In the genomic region with DNA sequence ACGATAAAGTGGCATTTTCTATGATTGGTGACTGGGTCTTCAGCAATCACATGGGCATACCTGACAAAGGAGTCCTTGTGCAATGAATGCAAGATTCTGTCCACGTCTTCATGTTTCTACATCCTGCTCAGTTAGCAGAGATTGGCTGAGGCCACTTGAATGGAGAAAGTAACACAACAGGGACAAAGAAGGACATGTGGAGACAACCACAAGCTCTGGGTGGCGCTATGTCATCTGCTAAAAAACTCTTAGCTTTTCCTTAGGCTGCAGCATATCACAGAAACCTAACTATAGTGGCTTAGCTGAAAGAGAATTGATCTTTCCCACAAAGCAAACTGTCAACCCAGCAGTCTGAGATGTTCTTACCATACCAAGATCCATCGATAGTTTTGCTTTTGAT, we compare ENCODE assay signal across 11 cellular contexts.
DNase-seq lines count a peak whose midpoint lies in the region; ATAC-seq and TF ChIP-seq lines count a peak whose summit lies in the region.
"Had no signal": no experiment of that assay in that cellular context is flagged by ENCODE, and none has a peak within 500 bp of the region (broad histone marks: within the 10 kb centered on the region; RNA-seq: fewer than 3 reads in every experiment).

No MANE protein-coding gene starts in this region.

- H2AFZ ChIP-seq in OCI-LY1 (ENCODE audit: low read length), result no peak overlapping the region

- peak; percentile 10 for DNase-seq in activated CD4-positive, alpha-beta T cell treated with anti-CD3 and anti-CD28 coated beads for 48 hours
- DNase-seq in activated CD4-positive, alpha-beta T cell treated with anti-CD3 and anti-CD28 coated beads, Interleukin-2, amount 10 ng/mL, durations not matched to agents 24 days and 14 days, result no peak
- peak; percentile 41 for DNase-seq in fibroblast of peridontal ligament (ENCODE audit: extremely low read depth)
- peak; percentile 85 for DNase-seq in superior temporal gyrus (ENCODE audit: extremely low spot score)
- DNase-seq: activated effector memory CD4-positive, alpha-beta T cell treated with anti-CD3 and anti-CD28 coated beads, Interleukin-2, amount 50 U/mL, for 16 hours; right lobe of liver had no signal

- no peak overlapping the region for H3K4me2 ChIP-seq in OCI-LY1 (ENCODE audit: low read length)

- H3K9ac ChIP-seq in OCI-LY1 (ENCODE audit: low read length), result no peak overlapping the region

- no peaks in the 10 kb centered on the region for H3F3A ChIP-seq in OCI-LY1 (ENCODE audit: insufficient read depth, low read length)

- no peaks in the 10 kb centered on the region for H3K79me2 ChIP-seq in OCI-LY1 (ENCODE audit: insufficient read depth, low read length)

- H3K27me3 ChIP-seq in OCI-LY1 (ENCODE audit: insufficient read depth, low read length), result no peaks in the 10 kb centered on the region
- H3K27me3 ChIP-seq: right lobe of liver had no signal

- H3K9me3 Mint-ChIP-seq in activated CD4-positive, alpha-beta T cell treated with anti-CD3 and anti-CD28 coated beads, Interleukin-2, amount 10 ng/mL, durations not matched to agents 24 days and 14 days, result no peaks in the 10 kb centered on the region

- no peaks in the 10 kb centered on the region for H3K9me3 ChIP-seq in OCI-LY1 (ENCODE audit: low read length)
- H3K9me3 ChIP-seq: right lobe of liver had no signal

- no peaks in the 10 kb centered on the region for H3K36me3 Mint-ChIP-seq in activated CD4-positive, alpha-beta T cell treated with anti-CD3 and anti-CD28 coated beads, Interleukin-2, amount 10 ng/mL, durations not matched to agents 24 days and 14 days (ENCODE audit: low read depth)

- no peak overlapping the region for H3K27ac Mint-ChIP-seq in activated CD4-positive, alpha-beta T cell treated with anti-CD3 and anti-CD28 coated beads, Interleukin-2, amount 10 ng/mL, durations not matched to agents 24 days and 14 days
- H3K27ac Mint-ChIP-seq: B cell had no signal

- no peak overlapping the region for H3K4me3 Mint-ChIP-seq in activated CD4-positive, alpha-beta T cell treated with anti-CD3 and anti-CD28 coated beads, Interleukin-2, amount 10 ng/mL, durations not matched to agents 24 days and 14 days
- H3K4me3 Mint-ChIP-seq: B cell had no signal

- H4K20me1 ChIP-seq in OCI-LY1 (ENCODE audit: insufficient read depth, low read length), result no peaks in the 10 kb centered on the region

- H3K4me1 Mint-ChIP-seq in activated CD4-positive, alpha-beta T cell treated with anti-CD3 and anti-CD28 coated beads, Interleukin-2, amount 10 ng/mL, durations not matched to agents 24 days and 14 days, result no peaks in the 10 kb centered on the region
- H3K4me1 Mint-ChIP-seq: B cell had no signal

- TF ChIP-seq CTCF in OCI-LY1 (IDR thresholded peaks at IDR 0.05; ENCODE audit: low read length), result peak; percentile 26; the same call in 1 of the 2 replicates

- H3K27ac ChIP-seq in OCI-LY1 (ENCODE audit: low read depth, low read length, poor library complexity, severe bottlenecking), result no peak overlapping the region
- H3K27ac ChIP-seq: right lobe of liver had no signal

- no peaks in the 10 kb centered on the region for H3K27me3 Mint-ChIP-seq in activated CD4-positive, alpha-beta T cell treated with anti-CD3 and anti-CD28 coated beads, Interleukin-2, amount 10 ng/mL, durations not matched to agents 24 days and 14 days
- H3K27me3 Mint-ChIP-seq: B cell had no signal

- no peak for ATAC-seq in HG02885 (IDR thresholded peaks at IDR 0.05; ENCODE audit: poor library complexity, unreplicated experiment)
- no peak for ATAC-seq in HG03354 (IDR thresholded peaks at IDR 0.05; ENCODE audit: poor library complexity, severe bottlenecking, unreplicated experiment)
- ATAC-seq in HG03135 (IDR thresholded peaks at IDR 0.05; ENCODE audit: unreplicated experiment), result no peak

- H3K9me2 ChIP-seq in OCI-LY1 (ENCODE audit: low read depth, low read length), result no peaks in the 10 kb centered on the region

- no peak overlapping the region for H3K4me3 ChIP-seq in OCI-LY1 (ENCODE audit: low read depth, low read length, poor library complexity, severe bottlenecking)
- H3K4me3 ChIP-seq: right lobe of liver had no signal

- H3K36me3 ChIP-seq in OCI-LY1 (ENCODE audit: insufficient read depth, low read length), result no peaks in the 10 kb centered on the region
- H3K36me3 ChIP-seq: right lobe of liver had no signal

- intact Hi-C loops in activated CD4-positive, alpha-beta T cell treated with anti-CD3 and anti-CD28 coated beads, Interleukin-2, amount 10 ng/mL, durations not matched to agents 24 days and 14 days (cut with micrococcal nuclease), result no loop called here

- no peaks in the 10 kb centered on the region for H3K4me1 ChIP-seq in OCI-LY1 (ENCODE audit: insufficient read depth, low read length, severe bottlenecking)
- H3K4me1 ChIP-seq: right lobe of liver had no signal
